In genomic region chr19:3508771-3509535, GRCh38 we compare ENCODE assay signal across 11 cellular contexts. TPM values are rescaled to one million over a fixed set of nuclear protein-coding genes. Genes with fewer than 3 reads are reported as not detected.
DNase-seq lines count a peak whose midpoint lies in the region; ATAC-seq and TF ChIP-seq lines count a peak whose summit lies in the region.
"Had no signal": no experiment of that assay in that cellular context is flagged by ENCODE, and none has a peak within 500 bp of the region (broad histone marks: within the 10 kb centered on the region; RNA-seq: fewer than 3 reads in every experiment).

No MANE protein-coding gene starts in this region.

- no peak for TF ChIP-seq CTCF in chondrocyte (IDR thresholded peaks at IDR 0.05)
- no peak for TF ChIP-seq CTCF in osteoblast (IDR thresholded peaks at IDR 0.05; ENCODE audit: extremely low read depth, low read depth, low read length)

- peaks cover 40% of the 10 kb centered on the region for H3K4me1 Mint-ChIP-seq in chondrocyte (ENCODE audit: low read depth)

- H3K4me3 ChIP-seq in NT2/D1 (ENCODE audit: insufficient read length, low read depth) (no peak overlapping the region), osteoblast (ENCODE audit: insufficient read depth, low read length) (no peak overlapping the region)

- no peaks in the 10 kb centered on the region for H3K9me3 Mint-ChIP-seq in chondrocyte (ENCODE audit: low read depth)

- no peaks in the 10 kb centered on the region for H3K27me3 ChIP-seq in NT2/D1 (ENCODE audit: insufficient read depth, insufficient read length)
- H3K27me3 ChIP-seq in osteoblast (ENCODE audit: insufficient read depth, low read length): no peaks in the 10 kb centered on the region

- H2AFZ ChIP-seq in osteoblast (ENCODE audit: low read length): no peak overlapping the region

- peak overlapping the region; percentile 56 for H3K27ac ChIP-seq in osteoblast (ENCODE audit: low read depth, low read length)

- H3K9ac ChIP-seq in NT2/D1 (ENCODE audit: insufficient read length, low read depth): peak overlapping the region; percentile 46

- peak overlapping the region; percentile 53 for H3K4me2 ChIP-seq in osteoblast (ENCODE audit: insufficient read depth, low read length)

- peak overlapping the region; percentile 78 for H3K27ac Mint-ChIP-seq in chondrocyte (ENCODE audit: unreplicated experiment)

- H3K4me3 Mint-ChIP-seq in chondrocyte (ENCODE audit: unreplicated experiment): no peak overlapping the region

- no peaks in the 10 kb centered on the region for H3K36me3 Mint-ChIP-seq in chondrocyte (ENCODE audit: low read depth)

- peaks cover 58% of the 10 kb centered on the region for H4K20me1 ChIP-seq in osteoblast (ENCODE audit: insufficient read depth, low read length)

- no peaks in the 10 kb centered on the region for H3K27me3 Mint-ChIP-seq in chondrocyte (ENCODE audit: low read depth)

- DNase-seq in Daoy (ENCODE audit: low read depth) (peak; percentile 62), NT2/D1 (ENCODE audit: low read depth, low spot score) (no peak), chondrocyte (ENCODE audit: low spot score) (no peak), osteoblast (ENCODE audit: insufficient read length, low spot score, missing footprints) (no peak), amniotic stem cell (lab: John Stamatoyannopoulos, UW) (no peak)
- no peak for DNase-seq in activated CD4-positive, CD25-positive, alpha-beta regulatory T cell (lab: John Stamatoyannopoulos, UW)
- DNase-seq: KBM-7, NCI-H524 had no signal

- no peak for ATAC-seq in GM18907 (IDR thresholded peaks at IDR 0.05; ENCODE audit: unreplicated experiment)

- peaks cover 27% of the 10 kb centered on the region for H3K4me1 ChIP-seq in NT2/D1 (ENCODE audit: insufficient read depth, insufficient read length)
- H3K4me1 ChIP-seq in osteoblast (ENCODE audit: insufficient read depth, low read length): peaks cover 26% of the 10 kb centered on the region

- H3K36me3 ChIP-seq in NT2/D1 (ENCODE audit: insufficient read depth, insufficient read length, low read length): peaks cover 58% of the 10 kb centered on the region
- H3K36me3 ChIP-seq in osteoblast (ENCODE audit: insufficient read depth, low read length): peaks cover 14% of the 10 kb centered on the region

- H3K9me3 ChIP-seq in NT2/D1 (ENCODE audit: insufficient read depth, low read length): no peaks in the 10 kb centered on the region
- no peaks in the 10 kb centered on the region for H3K9me3 ChIP-seq in osteoblast (ENCODE audit: low read depth, low read length)

- H3K79me2 ChIP-seq in osteoblast (ENCODE audit: insufficient read depth, low read length): peaks cover 78% of the 10 kb centered on the region

RNA-seq across cellular contexts. Expression of gene FZR1, which starts 2.8 kb away (rescaled TPM):
- 43.7 and 46.9 TPM in 2 replicates for total RNA-seq in Daoy (2014; rRNA removed; shearing (Covaris generic))
- 35.0 to 37.6 TPM (median 36.5 TPM) in 3 replicates for total RNA-seq in chondrocyte
- total RNA-seq in osteoblast: 36.6 and 39.5 TPM in 2 replicates

RNA-seq across cellular contexts. Expression of gene DOHH, which starts 8.5 kb away (rescaled TPM):
- total RNA-seq in Daoy (2014; rRNA removed; shearing (Covaris generic)): 22.9 and 24.2 TPM in 2 replicates
- 9.9 to 10.3 TPM (median 10.1 TPM) in 3 replicates for total RNA-seq in chondrocyte
- 7.7 and 8.3 TPM in 2 replicates for total RNA-seq in osteoblast

RNA-seq across cellular contexts. Expression of gene SMIM44, which starts 25.7 kb away (rescaled TPM):
- total RNA-seq in Daoy (2014; rRNA removed; shearing (Covaris generic)): not detected in 2 replicates
- total RNA-seq in chondrocyte (not detected in 3 replicates), osteoblast (not detected in 2 replicates)
- total RNA-seq: T-helper 1 cell treated with Interleukin-12 subunit alpha and Interleukin-12 subunit beta and Interleukin-4 antibody, amounts not matched to agents 30 ng/mL and 1 ng/mL, for 36 hours had no signal

RNA-seq across cellular contexts. Expression of gene SMIM24, which starts 28.6 kb away (rescaled TPM):
- total RNA-seq in Daoy (2014; rRNA removed; shearing (Covaris generic)): not detected in 2 replicates
- total RNA-seq in chondrocyte (not detected in 3 replicates), osteoblast (not detected in 2 replicates)
- total RNA-seq: T-helper 1 cell treated with Interleukin-12 subunit alpha and Interleukin-12 subunit beta and Interleukin-4 antibody, amounts not matched to agents 30 ng/mL and 1 ng/mL, for 36 hours had no signal

RNA-seq across cellular contexts. Expression of gene TEKTIP1, which starts 30.0 kb away (rescaled TPM):
- not detected in 2 replicates for total RNA-seq in Daoy (2014; rRNA removed; shearing (Covaris generic))
- total RNA-seq in chondrocyte: 0.35 to 0.65 TPM (median 0.56 TPM) in 3 replicates
- not detected in 2 replicates for total RNA-seq in osteoblast
- total RNA-seq: epithelial cell of proximal tubule had no signal
